ENCODE assay signal across 1 cellular context in the genomic region with DNA sequence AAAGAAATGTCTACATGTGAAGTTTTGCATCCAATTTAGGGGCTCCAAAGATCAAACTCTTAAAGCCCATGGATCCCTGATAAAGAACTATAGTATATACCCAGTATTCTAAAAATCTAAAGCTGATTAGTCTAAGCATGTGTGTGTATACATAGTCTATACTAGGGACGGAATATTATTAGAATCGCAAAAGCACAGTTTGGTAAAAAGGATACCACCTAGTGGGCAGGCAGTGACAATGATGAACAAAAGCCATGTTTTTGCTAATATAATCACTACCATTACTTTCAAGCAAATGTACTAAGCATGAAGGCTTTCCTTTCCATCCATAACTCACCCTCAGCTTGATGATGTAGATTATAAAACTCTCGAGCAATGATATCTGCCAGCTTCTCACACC.
TF ChIP-seq lines count a peak whose summit lies in the region.

No MANE protein-coding gene starts in this region.

TF ChIP-seq in GM23338, 12 proteins besides CTCF, POLR2A, EP300 and RAD21:
- TF ChIP-seq, protein P1, sequence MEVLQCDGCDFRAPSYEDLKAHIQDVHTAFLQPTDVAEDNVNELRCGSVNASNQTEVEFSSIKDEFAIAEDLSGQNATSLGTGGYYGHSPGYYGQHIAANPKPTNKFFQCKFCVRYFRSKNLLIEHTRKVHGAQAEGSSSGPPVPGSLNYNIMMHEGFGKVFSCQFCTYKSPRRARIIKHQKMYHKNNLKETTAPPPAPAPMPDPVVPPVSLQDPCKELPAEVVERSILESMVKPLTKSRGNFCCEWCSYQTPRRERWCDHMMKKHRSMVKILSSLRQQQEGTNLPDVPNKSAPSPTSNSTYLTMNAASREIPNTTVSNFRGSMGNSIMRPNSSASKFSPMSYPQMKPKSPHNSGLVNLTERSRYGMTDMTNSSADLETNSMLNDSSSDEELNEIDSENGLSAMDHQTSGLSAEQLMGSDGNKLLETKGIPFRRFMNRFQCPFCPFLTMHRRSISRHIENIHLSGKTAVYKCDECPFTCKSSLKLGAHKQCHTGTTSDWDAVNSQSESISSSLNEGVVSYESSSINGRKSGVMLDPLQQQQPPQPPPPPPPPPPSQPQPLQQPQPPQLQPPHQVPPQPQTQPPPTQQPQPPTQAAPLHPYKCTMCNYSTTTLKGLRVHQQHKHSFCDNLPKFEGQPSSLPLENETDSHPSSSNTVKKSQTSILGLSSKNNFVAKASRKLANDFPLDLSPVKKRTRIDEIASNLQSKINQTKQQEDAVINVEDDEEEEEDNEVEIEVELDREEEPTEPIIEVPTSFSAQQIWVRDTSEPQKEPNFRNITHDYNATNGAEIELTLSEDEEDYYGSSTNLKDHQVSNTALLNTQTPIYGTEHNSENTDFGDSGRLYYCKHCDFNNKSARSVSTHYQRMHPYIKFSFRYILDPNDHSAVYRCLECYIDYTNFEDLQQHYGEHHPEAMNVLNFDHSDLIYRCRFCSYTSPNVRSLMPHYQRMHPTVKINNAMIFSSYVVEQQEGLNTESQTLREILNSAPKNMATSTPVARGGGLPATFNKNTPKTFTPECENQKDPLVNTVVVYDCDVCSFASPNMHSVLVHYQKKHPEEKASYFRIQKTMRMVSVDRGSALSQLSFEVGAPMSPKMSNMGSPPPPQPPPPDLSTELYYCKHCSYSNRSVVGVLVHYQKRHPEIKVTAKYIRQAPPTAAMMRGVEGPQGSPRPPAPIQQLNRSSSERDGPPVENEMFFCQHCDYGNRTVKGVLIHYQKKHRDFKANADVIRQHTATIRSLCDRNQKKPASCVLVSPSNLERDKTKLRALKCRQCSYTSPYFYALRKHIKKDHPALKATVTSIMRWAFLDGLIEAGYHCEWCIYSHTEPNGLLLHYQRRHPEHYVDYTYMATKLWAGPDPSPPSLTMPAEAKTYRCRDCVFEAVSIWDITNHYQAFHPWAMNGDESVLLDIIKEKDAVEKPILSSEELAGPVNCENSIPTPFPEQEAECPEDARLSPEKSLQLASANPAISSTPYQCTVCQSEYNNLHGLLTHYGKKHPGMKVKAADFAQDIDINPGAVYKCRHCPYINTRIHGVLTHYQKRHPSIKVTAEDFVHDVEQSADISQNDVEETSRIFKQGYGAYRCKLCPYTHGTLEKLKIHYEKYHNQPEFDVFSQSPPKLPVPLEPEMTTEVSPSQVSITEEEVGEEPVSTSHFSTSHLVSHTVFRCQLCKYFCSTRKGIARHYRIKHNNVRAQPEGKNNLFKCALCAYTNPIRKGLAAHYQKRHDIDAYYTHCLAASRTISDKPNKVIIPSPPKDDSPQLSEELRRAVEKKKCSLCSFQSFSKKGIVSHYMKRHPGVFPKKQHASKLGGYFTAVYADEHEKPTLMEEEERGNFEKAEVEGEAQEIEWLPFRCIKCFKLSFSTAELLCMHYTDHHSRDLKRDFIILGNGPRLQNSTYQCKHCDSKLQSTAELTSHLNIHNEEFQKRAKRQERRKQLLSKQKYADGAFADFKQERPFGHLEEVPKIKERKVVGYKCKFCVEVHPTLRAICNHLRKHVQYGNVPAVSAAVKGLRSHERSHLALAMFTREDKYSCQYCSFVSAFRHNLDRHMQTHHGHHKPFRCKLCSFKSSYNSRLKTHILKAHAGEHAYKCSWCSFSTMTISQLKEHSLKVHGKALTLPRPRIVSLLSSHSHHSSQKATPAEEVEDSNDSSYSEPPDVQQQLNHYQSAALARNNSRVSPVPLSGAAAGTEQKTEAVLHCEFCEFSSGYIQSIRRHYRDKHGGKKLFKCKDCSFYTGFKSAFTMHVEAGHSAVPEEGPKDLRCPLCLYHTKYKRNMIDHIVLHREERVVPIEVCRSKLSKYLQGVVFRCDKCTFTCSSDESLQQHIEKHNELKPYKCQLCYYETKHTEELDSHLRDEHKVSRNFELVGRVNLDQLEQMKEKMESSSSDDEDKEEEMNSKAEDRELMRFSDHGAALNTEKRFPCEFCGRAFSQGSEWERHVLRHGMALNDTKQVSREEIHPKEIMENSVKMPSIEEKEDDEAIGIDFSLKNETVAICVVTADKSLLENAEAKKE (CRISPR knock-in tag; IDR thresholded peaks at IDR 0.05), result no peak
